3 cellular contexts compared by ENCODE assay signal in genomic region chr20:23644159-23644558, GRCh38.
A peak's percentile ranks its signal among the peaks of the same experiment; 100 is the strongest.
TF ChIP-seq lines count a peak whose summit lies in the region.

No MANE protein-coding gene starts in this region.

TF ChIP-seq in GM12891, 5 proteins besides CTCF, POLR2A, EP300 and RAD21:
- TF ChIP-seq POLR2AphosphoS5 (IDR thresholded peaks at IDR 0.05; ENCODE audit: low read depth, low read length) (no peak), SPI1 (IDR thresholded peaks at IDR 0.05; ENCODE audit: low read depth, low read length) (0 out of 2 replicates have a peak, but pooled peaks have one; percentile 21), POU2F2 (IDR thresholded peaks at IDR 0.05; ENCODE audit: low read depth, low read length) (peak; percentile 79; the same call in 1 of the 2 replicates)

TF ChIP-seq in GM12878, 131 proteins besides CTCF, POLR2A, EP300 and RAD21 (continues in another document):
- TF ChIP-seq, protein P1, sequence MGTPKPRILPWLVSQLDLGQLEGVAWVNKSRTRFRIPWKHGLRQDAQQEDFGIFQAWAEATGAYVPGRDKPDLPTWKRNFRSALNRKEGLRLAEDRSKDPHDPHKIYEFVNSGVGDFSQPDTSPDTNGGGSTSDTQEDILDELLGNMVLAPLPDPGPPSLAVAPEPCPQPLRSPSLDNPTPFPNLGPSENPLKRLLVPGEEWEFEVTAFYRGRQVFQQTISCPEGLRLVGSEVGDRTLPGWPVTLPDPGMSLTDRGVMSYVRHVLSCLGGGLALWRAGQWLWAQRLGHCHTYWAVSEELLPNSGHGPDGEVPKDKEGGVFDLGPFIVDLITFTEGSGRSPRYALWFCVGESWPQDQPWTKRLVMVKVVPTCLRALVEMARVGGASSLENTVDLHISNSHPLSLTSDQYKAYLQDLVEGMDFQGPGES (IDR thresholded peaks at IDR 0.05) = no peak
- TF ChIP-seq RFX5 (IDR thresholded peaks at IDR 0.05; ENCODE audit: low read depth, low read length) (no peak), BRCA1 (IDR thresholded peaks at IDR 0.05; ENCODE audit: low read depth, low read length) (no peak), ETV6 (conservative IDR thresholded peaks at IDR 0.05 in 1 of 2, IDR thresholded peaks at IDR 0.05 in 1 of 2; ENCODE audit: borderline replicate concordance in 1 of 2, low read depth in 1 of 2) (no peak), MEF2B (IDR thresholded peaks at IDR 0.05; ENCODE audit: partially characterized antibody, poor library complexity, severe bottlenecking) (peak; percentile 34), CREB1 (IDR thresholded peaks at IDR 0.05; ENCODE audit: low read depth) (peak; percentile 55; the same call in 1 of the 2 replicates), YY1 (IDR thresholded peaks at IDR 0.05; ENCODE audit: low read depth, low read length) (no peak), MEF2A (IDR thresholded peaks at IDR 0.05; ENCODE audit: insufficient read depth, low read depth, low read length) (peak; percentile 97), NR2C1 (IDR thresholded peaks at IDR 0.05) (no peak), KDM1A (IDR thresholded peaks at IDR 0.05; ENCODE audit: borderline replicate concordance) (peak; percentile 97; the same call in 1 of the 2 replicates), KAT2A (conservative IDR thresholded peaks at IDR 0.05; ENCODE audit: control insufficient read depth, low read depth, low read length) (no peak), NBN (IDR thresholded peaks at IDR 0.05) (no peak), ZNF24 (IDR thresholded peaks at IDR 0.05) (no peak), CBFB (IDR thresholded peaks at IDR 0.05; ENCODE audit: low read depth) (peak; percentile 58; the same call in 1 of the 2 replicates), EZH2 (IDR thresholded peaks at IDR 0.05; ENCODE audit: borderline replicate concordance, control insufficient read depth, low read depth, low read length) (no peak), PAX8 (IDR thresholded peaks at IDR 0.05) (no peak), CBX5 (IDR thresholded peaks at IDR 0.05; ENCODE audit: low read depth) (no peak), HCFC1 (IDR thresholded peaks at IDR 0.05; ENCODE audit: low read length) (no peak), POLR2AphosphoS5 (IDR thresholded peaks at IDR 0.05; ENCODE audit: low read length) (no peak), IRF4 (IDR thresholded peaks at IDR 0.05; ENCODE audit: low read depth, low read length) (peak; percentile 46; the same call in 1 of the 2 replicates), SMAD1 (IDR thresholded peaks at IDR 0.05; ENCODE audit: low read depth, partially characterized antibody) (no peak), CREM (IDR thresholded peaks at IDR 0.05; ENCODE audit: low read depth) (peak; percentile 73; the same call in 1 of the 2 replicates), POU2F2 (IDR thresholded peaks at IDR 0.05; ENCODE audit: borderline replicate concordance, low read depth, low read length) (no peak), GABPA (IDR thresholded peaks at IDR 0.05; ENCODE audit: low read depth) (peak; percentile 71; the same call in 1 of the 2 replicates), CEBPB (IDR thresholded peaks at IDR 0.05; ENCODE audit: borderline replicate concordance in 1 of 2, low read depth in 2 of 2, low read length in 2 of 2) (peak in 1 of 2 experiments; percentile 79; a peak in 1 of 4 replicates), PML (IDR thresholded peaks at IDR 0.05; ENCODE audit: low read length) (no peak), TCF7 (IDR thresholded peaks at IDR 0.05; ENCODE audit: borderline replicate concordance) (peak; percentile 90), TCF12 (IDR thresholded peaks at IDR 0.05; ENCODE audit: low read depth, low read length) (no peak), PAX5 (IDR thresholded peaks at IDR 0.05; ENCODE audit: borderline replicate concordance, low read depth, low read length) (no peak), BHLHE40 (IDR thresholded peaks at IDR 0.05; ENCODE audit: borderline replicate concordance in 1 of 2, low read depth in 2 of 2, low read length in 1 of 2) (peak; percentile 77 to 84)
- TF ChIP-seq, protein P2, sequence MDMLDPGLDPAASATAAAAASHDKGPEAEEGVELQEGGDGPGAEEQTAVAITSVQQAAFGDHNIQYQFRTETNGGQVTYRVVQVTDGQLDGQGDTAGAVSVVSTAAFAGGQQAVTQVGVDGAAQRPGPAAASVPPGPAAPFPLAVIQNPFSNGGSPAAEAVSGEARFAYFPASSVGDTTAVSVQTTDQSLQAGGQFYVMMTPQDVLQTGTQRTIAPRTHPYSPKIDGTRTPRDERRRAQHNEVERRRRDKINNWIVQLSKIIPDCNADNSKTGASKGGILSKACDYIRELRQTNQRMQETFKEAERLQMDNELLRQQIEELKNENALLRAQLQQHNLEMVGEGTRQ (IDR thresholded peaks at IDR 0.05; ENCODE audit: borderline replicate concordance, low read depth, low read length) = no peak
- TF ChIP-seq, protein P3, sequence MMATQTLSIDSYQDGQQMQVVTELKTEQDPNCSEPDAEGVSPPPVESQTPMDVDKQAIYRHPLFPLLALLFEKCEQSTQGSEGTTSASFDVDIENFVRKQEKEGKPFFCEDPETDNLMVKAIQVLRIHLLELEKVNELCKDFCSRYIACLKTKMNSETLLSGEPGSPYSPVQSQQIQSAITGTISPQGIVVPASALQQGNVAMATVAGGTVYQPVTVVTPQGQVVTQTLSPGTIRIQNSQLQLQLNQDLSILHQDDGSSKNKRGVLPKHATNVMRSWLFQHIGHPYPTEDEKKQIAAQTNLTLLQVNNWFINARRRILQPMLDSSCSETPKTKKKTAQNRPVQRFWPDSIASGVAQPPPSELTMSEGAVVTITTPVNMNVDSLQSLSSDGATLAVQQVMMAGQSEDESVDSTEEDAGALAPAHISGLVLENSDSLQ (IDR thresholded peaks at IDR 0.05) = no peak
- TF ChIP-seq, protein P4, sequence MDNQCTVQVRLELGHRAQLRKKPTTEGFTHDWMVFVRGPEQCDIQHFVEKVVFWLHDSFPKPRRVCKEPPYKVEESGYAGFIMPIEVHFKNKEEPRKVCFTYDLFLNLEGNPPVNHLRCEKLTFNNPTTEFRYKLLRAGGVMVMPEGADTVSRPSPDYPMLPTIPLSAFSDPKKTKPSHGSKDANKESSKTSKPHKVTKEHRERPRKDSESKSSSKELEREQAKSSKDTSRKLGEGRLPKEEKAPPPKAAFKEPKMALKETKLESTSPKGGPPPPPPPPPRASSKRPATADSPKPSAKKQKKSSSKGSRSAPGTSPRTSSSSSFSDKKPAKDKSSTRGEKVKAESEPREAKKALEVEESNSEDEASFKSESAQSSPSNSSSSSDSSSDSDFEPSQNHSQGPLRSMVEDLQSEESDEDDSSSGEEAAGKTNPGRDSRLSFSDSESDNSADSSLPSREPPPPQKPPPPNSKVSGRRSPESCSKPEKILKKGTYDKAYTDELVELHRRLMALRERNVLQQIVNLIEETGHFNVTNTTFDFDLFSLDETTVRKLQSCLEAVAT (IDR thresholded peaks at IDR 0.05) = no peak
- TF ChIP-seq, protein P5, sequence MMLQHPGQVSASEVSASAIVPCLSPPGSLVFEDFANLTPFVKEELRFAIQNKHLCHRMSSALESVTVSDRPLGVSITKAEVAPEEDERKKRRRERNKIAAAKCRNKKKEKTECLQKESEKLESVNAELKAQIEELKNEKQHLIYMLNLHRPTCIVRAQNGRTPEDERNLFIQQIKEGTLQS (IDR thresholded peaks at IDR 0.05; ENCODE audit: borderline replicate concordance, extremely low read depth, low read depth, low read length) = no peak

TF ChIP-seq in endothelial cell of umbilical vein, 7 proteins besides CTCF, POLR2A, EP300 and RAD21:
- TF ChIP-seq, protein P6, sequence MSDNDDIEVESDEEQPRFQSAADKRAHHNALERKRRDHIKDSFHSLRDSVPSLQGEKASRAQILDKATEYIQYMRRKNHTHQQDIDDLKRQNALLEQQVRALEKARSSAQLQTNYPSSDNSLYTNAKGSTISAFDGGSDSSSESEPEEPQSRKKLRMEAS (IDR thresholded peaks at IDR 0.05; ENCODE audit: insufficient read depth, insufficient read length) = peak; percentile 7
- TF ChIP-seq GATA2 (IDR thresholded peaks at IDR 0.05; ENCODE audit: insufficient read depth, insufficient read length, low read depth, low read length) = no peak
